Comparison of ENCODE assay signal across 26 cellular contexts in genomic region chr9:10633785-10634184, GRCh38.
"Had no signal": no experiment of that assay in that cellular context is flagged by ENCODE, and none has a peak within 500 bp of the region (broad histone marks: within the 10 kb centered on the region; RNA-seq: fewer than 3 reads in every experiment).

No MANE protein-coding gene starts in this region.

- H3K4me2 ChIP-seq: hepatocyte had no signal

- FAIRE-seq: endothelial cell of umbilical vein, keratinocyte had no signal

- H3K27ac Mint-ChIP-seq: dendritic cell treated with granulocyte-macrophage colony-stimulating factor and Interleukin-4, amounts not matched to agents 40 ng/mL and 50 ng/mL, for 4 days; natural killer cell; stimulated activated memory B cell treated with anti-CD40 and anti-IgM and Interleukin-4, amounts not matched to agents 10 μg/mL and 1 μg/mL and 100 μg/mL, for 72 hours had no signal

- H3K36me3 ChIP-seq: colonic mucosa, esophagus muscularis mucosa, gastroesophageal sphincter, heart left ventricle, lower lobe of right lung, neutrophil, prostate gland, spleen, thoracic aorta, tibial nerve, upper lobe of left lung, uterus had no signal

- H3K36me3 Mint-ChIP-seq: natural killer cell; stimulated activated memory B cell treated with anti-CD40 and anti-IgM and Interleukin-4, amounts not matched to agents 10 μg/mL and 1 μg/mL and 100 μg/mL, for 72 hours had no signal

- H3K27ac ChIP-seq: colonic mucosa, esophagus muscularis mucosa, foreskin keratinocyte, gastroesophageal sphincter, heart left ventricle, hepatocyte, lower lobe of right lung, neutrophil, prostate gland, skin epidermis, spleen, thoracic aorta, tibial nerve, upper lobe of left lung, uterus had no signal

- H3K4me3 Mint-ChIP-seq: dendritic cell treated with granulocyte-macrophage colony-stimulating factor and Interleukin-4, amounts not matched to agents 40 ng/mL and 50 ng/mL, for 4 days; natural killer cell; stimulated activated memory B cell treated with anti-CD40 and anti-IgM and Interleukin-4, amounts not matched to agents 10 μg/mL and 1 μg/mL and 100 μg/mL, for 72 hours had no signal

- H3K27me3 ChIP-seq: colonic mucosa, esophagus muscularis mucosa, foreskin keratinocyte, gastroesophageal sphincter, heart left ventricle, hepatocyte, neutrophil, spleen, tibial nerve, upper lobe of left lung, uterus had no signal

- ATAC-seq: foreskin keratinocyte; gastroesophageal sphincter; heart left ventricle; left ventricle myocardium superior; lower lobe of right lung; natural killer cell; right cardiac atrium; stimulated activated memory B cell treated with anti-CD40 and anti-IgM and Interleukin-4, amounts not matched to agents 10 μg/mL and 1 μg/mL and 100 μg/mL, for 72 hours; stimulated activated naive CD8-positive, alpha-beta T cell treated with anti-CD3 and anti-CD28 coated beads, Interleukin-15, Interleukin-2, amounts not matched to agents 100 U/mL and 50 U/mL, for 24 hours had no signal

- H3K79me2 ChIP-seq: hepatocyte had no signal

- H2AFZ ChIP-seq: hepatocyte had no signal

- DNase-seq: colonic mucosa; effector CD8-positive, alpha-beta T cell; foreskin keratinocyte; heart left ventricle; left ventricle myocardium superior; lower lobe of right lung; natural killer cell; right cardiac atrium; spleen; stimulated activated CD4-positive, alpha-beta T cell treated with anti-CD3 and anti-CD28 coated beads, Interleukin-4, amount 100 ng/mL, for 4 hours; stimulated activated naive CD8-positive, alpha-beta T cell treated with anti-CD3 and anti-CD28 coated beads, Interleukin-15, Interleukin-2, amounts not matched to agents 100 U/mL and 50 U/mL, for 24 hours; substantia nigra; upper lobe of left lung; uterus had no signal

- H3K9me3 ChIP-seq: colonic mucosa, esophagus muscularis mucosa, gastroesophageal sphincter, heart left ventricle, lower lobe of right lung, neutrophil, prostate gland, thoracic aorta, tibial nerve, upper lobe of left lung, uterus had no signal

- H3K27me3 Mint-ChIP-seq: dendritic cell treated with granulocyte-macrophage colony-stimulating factor and Interleukin-4, amounts not matched to agents 40 ng/mL and 50 ng/mL, for 4 days; stimulated activated memory B cell treated with anti-CD40 and anti-IgM and Interleukin-4, amounts not matched to agents 10 μg/mL and 1 μg/mL and 100 μg/mL, for 72 hours had no signal

- H3K4me1 Mint-ChIP-seq: natural killer cell; stimulated activated memory B cell treated with anti-CD40 and anti-IgM and Interleukin-4, amounts not matched to agents 10 μg/mL and 1 μg/mL and 100 μg/mL, for 72 hours had no signal

- H3K9me3 Mint-ChIP-seq: dendritic cell treated with granulocyte-macrophage colony-stimulating factor and Interleukin-4, amounts not matched to agents 40 ng/mL and 50 ng/mL, for 4 days; stimulated activated memory B cell treated with anti-CD40 and anti-IgM and Interleukin-4, amounts not matched to agents 10 μg/mL and 1 μg/mL and 100 μg/mL, for 72 hours had no signal

- H3K4me1 ChIP-seq: colonic mucosa, esophagus muscularis mucosa, foreskin keratinocyte, gastroesophageal sphincter, heart left ventricle, lower lobe of right lung, prostate gland, spleen, tibial nerve, upper lobe of left lung, uterus had no signal

- H3K4me3 ChIP-seq: colonic mucosa, esophagus muscularis mucosa, gastroesophageal sphincter, heart left ventricle, hepatocyte, lower lobe of right lung, prostate gland, skin epidermis, spleen, thoracic aorta, tibial nerve, upper lobe of left lung, uterus had no signal
